1 cellular context compared by ENCODE assay signal in the genomic region with DNA sequence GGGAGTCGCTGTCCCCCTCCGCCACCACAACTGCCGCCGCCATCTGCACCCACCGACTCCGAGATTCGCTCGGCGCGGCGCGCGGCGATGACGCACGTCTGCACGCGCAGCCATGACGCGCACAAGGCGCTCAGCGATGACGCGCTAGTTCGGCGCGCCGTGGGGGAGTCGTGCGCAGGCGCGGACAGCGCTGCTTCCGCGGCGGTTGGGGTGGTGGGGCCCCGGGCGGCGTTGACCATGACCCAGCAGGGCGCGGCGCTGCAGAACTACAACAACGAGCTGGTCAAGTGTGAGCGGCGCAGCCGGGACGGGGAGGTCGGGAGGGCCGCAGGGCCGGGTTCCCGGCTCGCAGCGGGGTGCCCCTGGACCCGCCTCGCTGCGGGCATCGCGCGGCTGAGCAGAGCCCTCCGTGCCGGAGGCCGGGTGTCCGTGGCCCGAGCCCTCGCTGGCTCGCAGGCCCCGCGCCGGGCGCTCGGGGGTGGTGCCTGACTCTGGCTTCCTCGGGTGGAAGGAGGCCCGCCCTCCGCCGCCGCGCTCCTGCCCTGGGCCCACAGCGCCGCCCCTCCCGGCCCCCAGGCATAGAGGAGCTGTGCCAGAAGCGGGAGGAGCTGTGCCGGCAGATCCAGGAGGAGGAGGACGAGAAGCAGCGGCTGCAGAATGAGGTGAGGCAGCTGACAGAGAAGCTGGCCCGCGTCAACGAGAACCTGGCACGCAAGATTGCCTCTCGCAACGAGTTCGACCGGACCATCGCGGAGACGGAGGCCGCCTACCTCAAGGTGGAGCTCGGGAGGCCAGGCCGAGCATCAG.
TF ChIP-seq lines count a peak whose summit lies in the region.

Gene ANAPC2, minus strand, starts transcription at position 71 of the 807 bp plus-strand sequence. Its CDS starts 28 bp downstream, at position 43.
Gene SSNA1, plus strand, starts transcription at position 187 of the 807 bp plus-strand sequence. Its CDS starts 51 bp downstream, at position 238.

TF ChIP-seq in GM12878, 131 proteins besides CTCF, POLR2A, EP300 and RAD21 (continued from another document and continues in another):
- TF ChIP-seq RBBP5 (conservative IDR thresholded peaks at IDR 0.05) (no peak), SUPT20H (IDR thresholded peaks at IDR 0.05; ENCODE audit: borderline replicate concordance, control insufficient read depth, low read depth, low read length) (peak; percentile 34; the same call in 1 of the 2 replicates), BACH1 (IDR thresholded peaks at IDR 0.05; ENCODE audit: borderline replicate concordance) (peak; percentile 65; the same call in 1 of the 2 replicates), TCF12 (IDR thresholded peaks at IDR 0.05; ENCODE audit: low read depth, low read length) (peak; percentile 78; the same call in 1 of the 2 replicates), BCLAF1 (IDR thresholded peaks at IDR 0.05) (0 out of 2 replicates have a peak, but pooled peaks have one; percentile 20), HDAC2 (IDR thresholded peaks at IDR 0.05) (0 out of 2 replicates have a peak, but pooled peaks have one; percentile 11), CREM (IDR thresholded peaks at IDR 0.05; ENCODE audit: low read depth) (peak; percentile 100), MTA2 (IDR thresholded peaks at IDR 0.05; ENCODE audit: low read depth) (no peak), NR2F1 (conservative IDR thresholded peaks at IDR 0.05) (peak; percentile 92), HDGF (IDR thresholded peaks at IDR 0.05) (peak; percentile 90), GATAD2B (conservative IDR thresholded peaks at IDR 0.05; ENCODE audit: low read depth) (peak; percentile 97), SMAD1 (IDR thresholded peaks at IDR 0.05; ENCODE audit: low read depth, partially characterized antibody) (no peak), DPF2 (IDR thresholded peaks at IDR 0.05) (peak; percentile 91), LARP7 (IDR thresholded peaks at IDR 0.05) (no peak; the same call in none of the 2 replicates), ZNF384 (IDR thresholded peaks at IDR 0.05; ENCODE audit: borderline replicate concordance, low read depth, low read length) (0 out of 2 replicates have a peak, but pooled peaks have one; percentile 26), NFXL1 (IDR thresholded peaks at IDR 0.05; ENCODE audit: borderline replicate concordance) (no peak), ATF7 (IDR thresholded peaks at IDR 0.05; ENCODE audit: low read depth) (peak; percentile 66; the same call in 1 of the 2 replicates), ZBED1 (IDR thresholded peaks at IDR 0.05; ENCODE audit: borderline replicate concordance) (no peak), TBL1XR1 (IDR thresholded peaks at IDR 0.05; ENCODE audit: low read depth, low read length) (peak; percentile 88), BRCA1 (IDR thresholded peaks at IDR 0.05; ENCODE audit: low read depth, low read length) (peak; percentile 65), PKNOX1 (IDR thresholded peaks at IDR 0.05) (no peak), MAX (IDR thresholded peaks at IDR 0.05; ENCODE audit: low read depth, low read length) (peak; percentile 94), IKZF2 (IDR thresholded peaks at IDR 0.05) (no peak; a peak in 1 of 4 replicates), IRF4 (IDR thresholded peaks at IDR 0.05; ENCODE audit: low read depth, low read length) (peak; percentile 10; the same call in 1 of the 2 replicates), CBFB (IDR thresholded peaks at IDR 0.05; ENCODE audit: low read depth) (peak; percentile 21; the same call in 1 of the 2 replicates), CEBPB (IDR thresholded peaks at IDR 0.05; ENCODE audit: borderline replicate concordance in 1 of 2, low read depth in 2 of 2, low read length in 2 of 2) (no peak), E2F8 (IDR thresholded peaks at IDR 0.05; ENCODE audit: low read depth, partially characterized antibody) (no peak), JUNB (IDR thresholded peaks at IDR 0.05) (no peak), PAX5 (IDR thresholded peaks at IDR 0.05; ENCODE audit: borderline replicate concordance, low read depth, low read length) (peak; percentile 60; the same call in 1 of the 2 replicates), MXI1 (IDR thresholded peaks at IDR 0.05; ENCODE audit: low read depth, low read length) (peak; percentile 92), SMC3 (IDR thresholded peaks at IDR 0.05; ENCODE audit: borderline replicate concordance, low read length) (peak; percentile 40), NRF1 (conservative IDR thresholded peaks at IDR 0.05; ENCODE audit: low read depth, low read length) (peak; percentile 84), KDM1A (IDR thresholded peaks at IDR 0.05; ENCODE audit: borderline replicate concordance) (no peak), ZSCAN29 (IDR thresholded peaks at IDR 0.05) (peak; percentile 74), SREBF2 (IDR thresholded peaks at IDR 0.05; ENCODE audit: low read length) (no peak), NBN (IDR thresholded peaks at IDR 0.05) (peak; percentile 98), CBX3 (IDR thresholded peaks at IDR 0.05; ENCODE audit: borderline replicate concordance, low read depth) (no peak), BHLHE40 (IDR thresholded peaks at IDR 0.05; ENCODE audit: borderline replicate concordance in 1 of 2, low read depth in 2 of 2, low read length in 1 of 2) (peak; percentile 95 to 98), EZH2 (IDR thresholded peaks at IDR 0.05; ENCODE audit: borderline replicate concordance, control insufficient read depth, low read depth, low read length) (no peak), YY1 (IDR thresholded peaks at IDR 0.05; ENCODE audit: low read depth, low read length) (peak; percentile 95), MTA3 (IDR thresholded peaks at IDR 0.05; ENCODE audit: borderline replicate concordance, low read length) (no peak), TARDBP (IDR thresholded peaks at IDR 0.05; ENCODE audit: borderline replicate concordance) (peak; percentile 87; the same call in 1 of the 2 replicates), ETV6 (conservative IDR thresholded peaks at IDR 0.05 in 1 of 2, IDR thresholded peaks at IDR 0.05 in 1 of 2; ENCODE audit: borderline replicate concordance in 1 of 2, low read depth in 1 of 2) (no peak), RCOR1 (conservative IDR thresholded peaks at IDR 0.05; ENCODE audit: low read depth, low read length) (peak; percentile 78; the same call in 1 of the 2 replicates), FOXK2 (IDR thresholded peaks at IDR 0.05) (peak; percentile 57; the same call in 1 of the 2 replicates), MEF2A (IDR thresholded peaks at IDR 0.05; ENCODE audit: insufficient read depth, low read depth, low read length) (no peak), GABPA (IDR thresholded peaks at IDR 0.05; ENCODE audit: low read depth) (no peak), SMAD5 (IDR thresholded peaks at IDR 0.05; ENCODE audit: low read depth) (no peak), KLF5 (IDR thresholded peaks at IDR 0.05; ENCODE audit: partially characterized antibody) (peak; percentile 83), SMARCA5 (IDR thresholded peaks at IDR 0.05) (peak; percentile 87), ZNF622 (IDR thresholded peaks at IDR 0.05) (no peak)
- TF ChIP-seq, protein P1, sequence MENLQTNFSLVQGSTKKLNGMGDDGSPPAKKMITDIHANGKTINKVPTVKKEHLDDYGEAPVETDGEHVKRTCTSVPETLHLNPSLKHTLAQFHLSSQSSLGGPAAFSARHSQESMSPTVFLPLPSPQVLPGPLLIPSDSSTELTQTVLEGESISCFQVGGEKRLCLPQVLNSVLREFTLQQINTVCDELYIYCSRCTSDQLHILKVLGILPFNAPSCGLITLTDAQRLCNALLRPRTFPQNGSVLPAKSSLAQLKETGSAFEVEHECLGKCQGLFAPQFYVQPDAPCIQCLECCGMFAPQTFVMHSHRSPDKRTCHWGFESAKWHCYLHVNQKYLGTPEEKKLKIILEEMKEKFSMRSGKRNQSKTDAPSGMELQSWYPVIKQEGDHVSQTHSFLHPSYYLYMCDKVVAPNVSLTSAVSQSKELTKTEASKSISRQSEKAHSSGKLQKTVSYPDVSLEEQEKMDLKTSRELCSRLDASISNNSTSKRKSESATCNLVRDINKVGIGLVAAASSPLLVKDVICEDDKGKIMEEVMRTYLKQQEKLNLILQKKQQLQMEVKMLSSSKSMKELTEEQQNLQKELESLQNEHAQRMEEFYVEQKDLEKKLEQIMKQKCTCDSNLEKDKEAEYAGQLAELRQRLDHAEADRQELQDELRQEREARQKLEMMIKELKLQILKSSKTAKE (IDR thresholded peaks at IDR 0.05; ENCODE audit: low read depth, poor library complexity, severe bottlenecking), result no peak
- TF ChIP-seq, protein P2, sequence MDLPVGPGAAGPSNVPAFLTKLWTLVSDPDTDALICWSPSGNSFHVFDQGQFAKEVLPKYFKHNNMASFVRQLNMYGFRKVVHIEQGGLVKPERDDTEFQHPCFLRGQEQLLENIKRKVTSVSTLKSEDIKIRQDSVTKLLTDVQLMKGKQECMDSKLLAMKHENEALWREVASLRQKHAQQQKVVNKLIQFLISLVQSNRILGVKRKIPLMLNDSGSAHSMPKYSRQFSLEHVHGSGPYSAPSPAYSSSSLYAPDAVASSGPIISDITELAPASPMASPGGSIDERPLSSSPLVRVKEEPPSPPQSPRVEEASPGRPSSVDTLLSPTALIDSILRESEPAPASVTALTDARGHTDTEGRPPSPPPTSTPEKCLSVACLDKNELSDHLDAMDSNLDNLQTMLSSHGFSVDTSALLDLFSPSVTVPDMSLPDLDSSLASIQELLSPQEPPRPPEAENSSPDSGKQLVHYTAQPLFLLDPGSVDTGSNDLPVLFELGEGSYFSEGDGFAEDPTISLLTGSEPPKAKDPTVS (IDR thresholded peaks at IDR 0.05; ENCODE audit: low read depth, low read length), result 0 out of 2 replicates have a peak, but pooled peaks have one; percentile 60
- TF ChIP-seq, protein P3, sequence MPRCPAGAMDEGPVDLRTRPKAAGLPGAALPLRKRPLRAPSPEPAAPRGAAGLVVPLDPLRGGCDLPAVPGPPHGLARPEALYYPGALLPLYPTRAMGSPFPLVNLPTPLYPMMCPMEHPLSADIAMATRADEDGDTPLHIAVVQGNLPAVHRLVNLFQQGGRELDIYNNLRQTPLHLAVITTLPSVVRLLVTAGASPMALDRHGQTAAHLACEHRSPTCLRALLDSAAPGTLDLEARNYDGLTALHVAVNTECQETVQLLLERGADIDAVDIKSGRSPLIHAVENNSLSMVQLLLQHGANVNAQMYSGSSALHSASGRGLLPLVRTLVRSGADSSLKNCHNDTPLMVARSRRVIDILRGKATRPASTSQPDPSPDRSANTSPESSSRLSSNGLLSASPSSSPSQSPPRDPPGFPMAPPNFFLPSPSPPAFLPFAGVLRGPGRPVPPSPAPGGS (IDR thresholded peaks at IDR 0.05; ENCODE audit: borderline replicate concordance, insufficient read depth, low read depth, low read length, poor library complexity, severe bottlenecking), result no peak
- TF ChIP-seq, protein P4, sequence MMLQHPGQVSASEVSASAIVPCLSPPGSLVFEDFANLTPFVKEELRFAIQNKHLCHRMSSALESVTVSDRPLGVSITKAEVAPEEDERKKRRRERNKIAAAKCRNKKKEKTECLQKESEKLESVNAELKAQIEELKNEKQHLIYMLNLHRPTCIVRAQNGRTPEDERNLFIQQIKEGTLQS (IDR thresholded peaks at IDR 0.05; ENCODE audit: borderline replicate concordance, extremely low read depth, low read depth, low read length), result peak; percentile 100
